Comparison of ENCODE assay signal across 8 cellular contexts in the genomic region with DNA sequence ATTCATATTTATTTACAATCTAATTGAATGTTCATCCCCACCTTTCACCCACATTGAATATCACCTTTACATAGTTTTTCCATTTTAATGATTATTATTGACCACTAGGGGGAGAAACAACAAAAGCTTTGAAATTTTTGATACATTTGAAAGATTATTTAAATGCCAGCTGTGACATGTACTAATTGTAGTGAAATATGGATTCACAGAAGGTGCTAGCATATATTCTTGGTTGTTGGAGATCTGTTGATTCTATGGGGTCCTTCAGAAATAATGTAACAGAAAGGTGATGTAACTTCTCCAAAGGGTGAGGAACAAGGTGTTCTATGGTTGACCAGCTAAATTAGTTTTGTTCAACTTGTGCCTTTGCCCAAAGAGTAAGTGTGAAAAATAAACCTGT. TPM values are rescaled to one million over a fixed set of nuclear protein-coding genes. Genes with fewer than 3 reads are reported as not detected.
DNase-seq lines count a peak whose midpoint lies in the region; ATAC-seq and TF ChIP-seq lines count a peak whose summit lies in the region.

No MANE protein-coding gene starts in this region.

- TF ChIP-seq POLR2A in upper lobe of left lung (IDR thresholded peaks at IDR 0.05) = no peak

- DNase-seq in COR-L47 (lab: John Stamatoyannopoulos, UW) = peak; percentile 27
- DNase-seq in Jurkat, Clone E6-1 (ENCODE audit: low read depth, low spot score) = peak; percentile 10
- DNase-seq in SHP77 treated with DMSO at 0.1 percent for 48 hours (lab: John Stamatoyannopoulos, UW) = peak; percentile 14
- DNase-seq in glomerular visceral epithelial cell (ENCODE audit: extremely low spot score) = peak; percentile 9
- no peak for DNase-seq in upper lobe of left lung
- DNase-seq in AG08396 (ENCODE audit: low spot score) = no peak
- no peak for DNase-seq in C1 segment of cervical spinal cord (lab: John Stamatoyannopoulos, UW)

- H3K4me1 ChIP-seq in upper lobe of left lung = peaks cover 0 to 6% (median 4%) of the 10 kb centered on the region in 4 donors

- TF ChIP-seq CTCF in upper lobe of left lung (IDR thresholded peaks at IDR 0.05) = peak in 5 of 6 experiments; percentile 24 to 53 (median 51)

- H3K4me3 ChIP-seq in Jurkat, Clone E6-1 (ENCODE audit: low read length) = no peak overlapping the region
- no peak overlapping the region for H3K4me3 ChIP-seq in upper lobe of left lung

- no peak for TF ChIP-seq EP300 in upper lobe of left lung (IDR thresholded peaks at IDR 0.05)

- H3K27ac ChIP-seq in upper lobe of left lung = no peak overlapping the region

- ATAC-seq in upper lobe of left lung (ENCODE audit: low FRiP score in 2 of 2) (no peak), GM18511 (IDR thresholded peaks at IDR 0.05; ENCODE audit: unreplicated experiment) (no peak)

- H3K9me3 ChIP-seq in upper lobe of left lung = no peaks in the 10 kb centered on the region

- H3K36me3 ChIP-seq in upper lobe of left lung = no peaks in the 10 kb centered on the region

- no peaks in the 10 kb centered on the region for H3K27me3 ChIP-seq in upper lobe of left lung

RNA-seq across cellular contexts. Expression of a gene that starts 22.4 kb away (rescaled TPM):
- polyA plus RNA-seq in Jurkat, Clone E6-1 (2012; ENCODE audit: insufficient read depth, insufficient read length) = not detected
- total RNA-seq in upper lobe of left lung = not detected

RNA-seq across cellular contexts. Expression of a gene that starts 51.0 kb away (rescaled TPM):
- 5.9 TPM for polyA plus RNA-seq in Jurkat, Clone E6-1 (2012; ENCODE audit: insufficient read depth, insufficient read length)
- total RNA-seq in upper lobe of left lung = 10 to 100 TPM in 1 of 6 donors, 1 to 10 TPM in 5; 3.2 to 15.2 (median 8.2) TPM

RNA-seq across cellular contexts. Expression of a gene that starts 52.9 kb away (rescaled TPM):
- 12.0 TPM for polyA plus RNA-seq in Jurkat, Clone E6-1 (2012; ENCODE audit: insufficient read depth, insufficient read length)
- 10 to 100 TPM; 15.6 to 42.4 (median 20.8) TPM for total RNA-seq in upper lobe of left lung

Comparison
In these comparisons a context has a peak if more than half of its experiments do, and no peak if none do; other contexts are left out.
1. DNase-seq: peak in COR-L47 (single experiment), Jurkat, Clone E6-1 (single experiment), SHP77 treated with DMSO at 0.1 percent for 48 hours (single experiment) and glomerular visceral epithelial cell (single experiment); none in upper lobe of left lung (0 of 2), AG08396 (single experiment) and C1 segment of cervical spinal cord (0 of 14).